In genomic region chr17:2055494-2056220, GRCh38 we compare ENCODE assay signal across 1 cellular context.
TF ChIP-seq lines count a peak whose summit lies in the region.

No MANE protein-coding gene starts in this region.

TF ChIP-seq in IMR-90, 13 proteins besides CTCF, POLR2A, EP300 and RAD21:
- TF ChIP-seq, protein P1, sequence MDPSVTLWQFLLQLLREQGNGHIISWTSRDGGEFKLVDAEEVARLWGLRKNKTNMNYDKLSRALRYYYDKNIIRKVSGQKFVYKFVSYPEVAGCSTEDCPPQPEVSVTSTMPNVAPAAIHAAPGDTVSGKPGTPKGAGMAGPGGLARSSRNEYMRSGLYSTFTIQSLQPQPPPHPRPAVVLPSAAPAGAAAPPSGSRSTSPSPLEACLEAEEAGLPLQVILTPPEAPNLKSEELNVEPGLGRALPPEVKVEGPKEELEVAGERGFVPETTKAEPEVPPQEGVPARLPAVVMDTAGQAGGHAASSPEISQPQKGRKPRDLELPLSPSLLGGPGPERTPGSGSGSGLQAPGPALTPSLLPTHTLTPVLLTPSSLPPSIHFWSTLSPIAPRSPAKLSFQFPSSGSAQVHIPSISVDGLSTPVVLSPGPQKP (IDR thresholded peaks at IDR 0.05; ENCODE audit: borderline replicate concordance, low read depth, low read length) = no peak
- TF ChIP-seq MAFK (IDR thresholded peaks at IDR 0.05; ENCODE audit: low read depth, low read length) (no peak), MAZ (IDR thresholded peaks at IDR 0.05; ENCODE audit: borderline replicate concordance, low read depth, low read length) (0 out of 2 replicates have a peak, but pooled peaks have one; percentile 14)
TF ChIP-seq in IMR-90: peak in this region for 1.
